Comparison of ENCODE assay signal across 9 cellular contexts in genomic region chr1:156076609-156077429, GRCh38. TPM values are rescaled to one million over a fixed set of nuclear protein-coding genes. Genes with fewer than 3 reads are reported as not detected.
DNase-seq lines count a peak whose midpoint lies in the region; ATAC-seq and TF ChIP-seq lines count a peak whose summit lies in the region.
"Had no signal": no experiment of that assay in that cellular context is flagged by ENCODE, and none has a peak within 500 bp of the region (broad histone marks: within the 10 kb centered on the region; RNA-seq: fewer than 3 reads in every experiment).

No MANE protein-coding gene starts in this region.

- H3K4me3 Mint-ChIP-seq in activated T-cell treated with anti-CD3 and anti-CD28 coated beads, Interleukin-2, amount 50 U/mL, for 24 hours = peak overlapping the region; percentile 64

- no peaks in the 10 kb centered on the region for H3K79me2 ChIP-seq in mammary epithelial cell (ENCODE audit: insufficient read depth, low read length)

- H2AFZ ChIP-seq in mammary epithelial cell (ENCODE audit: low read depth, low read length) = peak overlapping the region; percentile 50

- H3K4me2 ChIP-seq in mammary epithelial cell (ENCODE audit: insufficient read depth, low read depth, low read length) = peak overlapping the region; percentile 42

- in situ Hi-C loops in mammary epithelial cell (cut with MboI; ENCODE audit: low sequenced_read_pairs in 2 of 2) = no loop called here

- peaks cover 20% of the 10 kb centered on the region for H3K27me3 Mint-ChIP-seq in activated T-cell treated with anti-CD3 and anti-CD28 coated beads, Interleukin-2, amount 50 U/mL, for 24 hours

- dilution Hi-C loops in mammary epithelial cell (cut with HindIII; ENCODE audit: low sequenced_read_pairs) = no loop called here

- 20% methylated on average over 4 of the region's 73 CpGs for WGBS in mammary epithelial cell (ENCODE audit: low coverage, missing lambda C conversion rate)
- WGBS in upper lobe of left lung, 2 donors = 38 to 52% methylated on average over 50 to 51 of the region's 73 CpGs

- peak; percentile 45 for DNase-seq in activated T-cell treated with anti-CD3 and anti-CD28 coated beads, Interleukin-2, amount 50 U/mL, for 24 hours
- DNase-seq in activated T-cell treated with anti-CD3 and anti-CD28 coated beads for 4 hours (no peak), mammary epithelial cell (no peak), lung microvascular endothelial cell (ENCODE audit: low read depth in 2 of 2) (peak; percentile 32), upper lobe of left lung (peak; percentile 47 to 90)
- no peak for DNase-seq in activated CD4-positive, alpha-beta T cell treated with anti-CD3 and anti-CD28 coated beads for 4 hours
- DNase-seq: activated CD8-positive, alpha-beta memory T cell treated with anti-CD3 and anti-CD28 coated beads for 24 hours had no signal

- no peaks in the 10 kb centered on the region for H3K36me3 Mint-ChIP-seq in activated T-cell treated with anti-CD3 and anti-CD28 coated beads, Interleukin-2, amount 50 U/mL, for 24 hours (ENCODE audit: low read depth)

- H3K4me3 ChIP-seq in mammary epithelial cell (replicated peaks in 1 of 3; ENCODE audit: insufficient read depth in 1 of 3, low read depth in 2 of 3, low read length in 3 of 3) (no peak overlapping the region), upper lobe of left lung (peak overlapping the region; percentile 2 to 62 (median 54))

- no peak overlapping the region for H3K9ac ChIP-seq in mammary epithelial cell (ENCODE audit: insufficient read depth, low read length)

- no peaks in the 10 kb centered on the region for H3K27me3 ChIP-seq in mammary epithelial cell (ENCODE audit: insufficient read depth, low read length)
- H3K27me3 ChIP-seq in upper lobe of left lung = peaks cover 0 to 2% (median 0%) of the 10 kb centered on the region in 4 donors

- BruUV-seq in mammary epithelial cell (replicated peaks; lab: Mats Ljungman, UMichigan) = no TSS peak

- CTCF ChIA-PET in mammary epithelial cell (lab: Charles Lee; ENCODE audit: low non-redundant PET) = no interaction called here

- no peak for TF ChIP-seq CTCF in mammary epithelial cell (conservative IDR thresholded peaks at IDR 0.05 in 1 of 2, IDR thresholded peaks at IDR 0.05 in 1 of 2; ENCODE audit: extremely low read depth in 1 of 2, insufficient read depth in 1 of 2, low read depth in 1 of 2, low read length in 2 of 2)
- TF ChIP-seq CTCF in upper lobe of left lung (IDR thresholded peaks at IDR 0.05) = peak in 2 of 6 experiments; percentile 11 to 26

- peak in 2 of 4 donors; percentile 18 to 33 for TF ChIP-seq POLR2A in upper lobe of left lung (IDR thresholded peaks at IDR 0.05)

- no peaks in the 10 kb centered on the region for H3K9me3 ChIP-seq in mammary epithelial cell (replicated peaks; ENCODE audit: insufficient read depth, low read length)
- H3K9me3 ChIP-seq in upper lobe of left lung = no peaks in the 10 kb centered on the region

- H4K20me1 ChIP-seq in mammary epithelial cell (ENCODE audit: insufficient read depth, low read length) = no peaks in the 10 kb centered on the region

- H3K4me1 ChIP-seq in mammary epithelial cell (ENCODE audit: insufficient read depth, low read length) (peaks cover 8% of the 10 kb centered on the region), upper lobe of left lung (peaks cover 15 to 38% (median 22%) of the 10 kb centered on the region in 4 donors)

- no peak for TF ChIP-seq EP300 in upper lobe of left lung (IDR thresholded peaks at IDR 0.05)

- H3K27ac ChIP-seq in mammary epithelial cell (ENCODE audit: insufficient read depth, low read depth, low read length) (no peak overlapping the region), upper lobe of left lung (peak overlapping the region; percentile 56 to 79 (median 66))

- no peaks in the 10 kb centered on the region for H3K9me3 Mint-ChIP-seq in activated T-cell treated with anti-CD3 and anti-CD28 coated beads, Interleukin-2, amount 50 U/mL, for 24 hours

- H3K27ac Mint-ChIP-seq in activated T-cell treated with anti-CD3 and anti-CD28 coated beads, Interleukin-2, amount 50 U/mL, for 24 hours = no peak overlapping the region

- ATAC-seq in upper lobe of left lung (ENCODE audit: low FRiP score in 2 of 2) (peak; percentile 49 to 66), GM19023 (IDR thresholded peaks at IDR 0.05; ENCODE audit: unreplicated experiment) (no peak), HG03378 (IDR thresholded peaks at IDR 0.05; ENCODE audit: unreplicated experiment) (no peak)

- H3K36me3 ChIP-seq in mammary epithelial cell (ENCODE audit: insufficient read depth, low read length) = no peaks in the 10 kb centered on the region
- H3K36me3 ChIP-seq in upper lobe of left lung = no peaks in the 10 kb centered on the region

- peaks cover 15% of the 10 kb centered on the region for H3K4me1 Mint-ChIP-seq in activated T-cell treated with anti-CD3 and anti-CD28 coated beads, Interleukin-2, amount 50 U/mL, for 24 hours (ENCODE audit: low read depth)

- intact Hi-C loops in mammary epithelial cell (cut with micrococcal nuclease) = no loop called here

RNA-seq across cellular contexts. Expression of gene MEX3A, which starts 5.4 kb away (rescaled TPM):
- 1 to 10 TPM; 1.9 to 2.5 TPM for total RNA-seq in mammary epithelial cell
- 1.3 TPM for polyA plus RNA-seq in mammary epithelial cell
- polyA minus RNA-seq in mammary epithelial cell = 1.2 TPM
- total RNA-seq in lung microvascular endothelial cell = 3.4 and 4.8 TPM in 2 replicates
- 1 to 10 TPM in 2 of 6 donors, under 1 TPM in 3, not detected in 1; 0.26 to 2.0 (median 1.00) TPM for total RNA-seq in upper lobe of left lung

RNA-seq across cellular contexts. Expression of gene RAB25, which starts 15.9 kb away (rescaled TPM):
- total RNA-seq in mammary epithelial cell (10 to 100 TPM; 24.0 to 44.4 TPM), lung microvascular endothelial cell (not detected in 2 replicates), upper lobe of left lung (100 to 1,000 TPM in 1 of 6 donors, 10 to 100 TPM in 5; 58.7 to 123 (median 88.9) TPM)
- 131 TPM for polyA plus RNA-seq in mammary epithelial cell
- 110 TPM for polyA minus RNA-seq in mammary epithelial cell

RNA-seq across cellular contexts. Expression of gene LAMTOR2, which starts 22.2 kb away (rescaled TPM):
- total RNA-seq in mammary epithelial cell (10 to 100 TPM; 43.7 to 71.3 TPM), lung microvascular endothelial cell (98.6 and 101 TPM in 2 replicates), upper lobe of left lung (10 to 100 TPM; 35.6 to 84.5 (median 68.8) TPM)
- 128 TPM for polyA plus RNA-seq in mammary epithelial cell
- polyA minus RNA-seq in mammary epithelial cell = 82.3 TPM

RNA-seq across cellular contexts. Expression of gene UBQLN4, which starts 23.2 kb away (rescaled TPM):
- total RNA-seq in mammary epithelial cell (10 to 100 TPM; 20.3 to 39.9 TPM), lung microvascular endothelial cell (9.8 and 12.1 TPM in 2 replicates), upper lobe of left lung (10 to 100 TPM; 22.2 to 39.8 (median 24.5) TPM)
- 34.3 TPM for polyA plus RNA-seq in mammary epithelial cell
- 57.3 TPM for polyA minus RNA-seq in mammary epithelial cell

RNA-seq across cellular contexts. Expression of gene LMNA, which starts 37.7 kb away (rescaled TPM):
- total RNA-seq in mammary epithelial cell = 100 to 1,000 TPM; 389 to 797 TPM
- 759 TPM for polyA plus RNA-seq in mammary epithelial cell
- 852 TPM for polyA minus RNA-seq in mammary epithelial cell
- 187 and 399 TPM in 2 replicates for total RNA-seq in lung microvascular endothelial cell
- total RNA-seq in upper lobe of left lung = 1,000 to 10,000 TPM in 1 of 6 donors, 100 to 1,000 TPM in 5; 156 to 1,281 (median 388) TPM

Comparison
In these comparisons a context has a peak if more than half of its experiments do, and no peak if none do; other contexts are left out.
1. DNase-seq: peak in activated T-cell treated with anti-CD3 and anti-CD28 coated beads, Interleukin-2, amount 50 U/mL, for 24 hours (single experiment), lung microvascular endothelial cell (2 of 2) and upper lobe of left lung (2 of 2); none in activated T-cell treated with anti-CD3 and anti-CD28 coated beads for 4 hours (single experiment), mammary epithelial cell (single experiment) and activated CD4-positive, alpha-beta T cell treated with anti-CD3 and anti-CD28 coated beads for 4 hours (0 of 2).
2. H3K4me3 ChIP-seq: peak in upper lobe of left lung (4 of 4); none in mammary epithelial cell (0 of 3).
3. ATAC-seq: peak in upper lobe of left lung (2 of 2); none in GM19023 (single experiment) and HG03378 (single experiment).
4. RNA of gene RAB25, which starts 15.9 kb away (total RNA-seq): 58.7 to 123 TPM in upper lobe of left lung and 24.0 to 44.4 TPM in mammary epithelial cell; not detected in lung microvascular endothelial cell; every median in the first group is over 10 times any median in the second.